In genomic region chr20:50680106-50680960, GRCh38 we compare ENCODE assay signal across 14 cellular contexts. TPM values are rescaled to one million over a fixed set of nuclear protein-coding genes. Genes with fewer than 3 reads are reported as not detected.
DNase-seq lines count a peak whose midpoint lies in the region; ATAC-seq, FAIRE-seq and TF ChIP-seq lines count a peak whose summit lies in the region.
"Had no signal": no experiment of that assay in that cellular context is flagged by ENCODE, and none has a peak within 500 bp of the region (broad histone marks: within the 10 kb centered on the region; RNA-seq: fewer than 3 reads in every experiment).

No MANE protein-coding gene starts in this region.

- H2AFZ ChIP-seq in HCT116 (ENCODE audit: low read depth, low read length, poor library complexity, severe bottlenecking): no peak overlapping the region

- no peak overlapping the region for H3K9ac ChIP-seq in HCT116 (ENCODE audit: low read length)
- H3K9ac ChIP-seq in kidney (ENCODE audit: low read length in 2 of 2): peak overlapping the region in 1 of 2 donors; percentile 63

- CTCF ChIA-PET in HCT116 (lab: Charles Lee): no interaction called here

- RAD21 ChIA-PET in HCT116 (lab: Charles Lee; ENCODE audit: low non-redundant PET in 1 of 2, low total read pairs in 2 of 2, uncharacterized antibody in 2 of 2, unreplicated experiment in 2 of 2): no interaction called here

- no peak for TF ChIP-seq CTCF in HCT116 (IDR thresholded peaks at IDR 0.05 in 2 of 3, conservative IDR thresholded peaks at IDR 0.05 in 1 of 3; ENCODE audit: borderline replicate concordance in 1 of 3, insufficient read depth in 1 of 3, low read depth in 2 of 3, low read length in 2 of 3)
- no peak for TF ChIP-seq CTCF in astrocyte of the cerebellum (IDR thresholded peaks at IDR 0.05; ENCODE audit: low read depth, low read length, missing control alignments)
- TF ChIP-seq CTCF in kidney (IDR thresholded peaks at IDR 0.05; ENCODE audit: borderline replicate concordance, extremely low read depth, insufficient read depth): no peak
- no peak for TF ChIP-seq CTCF in gastrocnemius medialis (IDR thresholded peaks at IDR 0.05 in 4 of 5, conservative IDR thresholded peaks at IDR 0.05 in 1 of 5)
- no peak for TF ChIP-seq CTCF in endothelial cell (IDR thresholded peaks at IDR 0.05; ENCODE audit: unreplicated experiment)

- no peak overlapping the region for H3K4me2 ChIP-seq in HCT116 (ENCODE audit: low read length)

- H3K4me1 ChIP-seq in HCT116 (ENCODE audit: control insufficient read depth in 1 of 2, insufficient read depth in 2 of 2, low read length in 2 of 2) (peaks cover 12 to 15% of the 10 kb centered on the region in 2 experiments; a peak in 3 of 4 replicates), kidney (ENCODE audit: control insufficient read depth in 1 of 2, insufficient read depth in 1 of 2, low read depth in 1 of 2, low read length in 2 of 2) (peaks cover 35 to 42% of the 10 kb centered on the region in 2 donors), gastrocnemius medialis (peaks cover 10 to 11% of the 10 kb centered on the region in 2 donors)

- TF ChIP-seq POLR2A in HCT116 (IDR thresholded peaks at IDR 0.05; ENCODE audit: borderline replicate concordance, extremely low read depth, insufficient read depth, insufficient read length): no peak
- no peak for TF ChIP-seq POLR2A in gastrocnemius medialis (IDR thresholded peaks at IDR 0.05)

- no peak for TF ChIP-seq RAD21 in HCT116 (IDR thresholded peaks at IDR 0.05; ENCODE audit: low read depth)

- peaks cover 4% of the 10 kb centered on the region for H3K36me3 Mint-ChIP-seq in endothelial cell (ENCODE audit: low read depth, unreplicated experiment)
- H3K36me3 Mint-ChIP-seq: activated naive CD4-positive, alpha-beta T cell treated with anti-CD3 and anti-CD28 coated beads, Interleukin-2, amount 10 ng/mL, durations not matched to agents 7 days and 5 days had no signal

- in situ Hi-C loops in astrocyte of the cerebellum (cut with HindIII; ENCODE audit: low sequenced_read_pairs): no loop called here
- in situ Hi-C loops in gastrocnemius medialis (cut with MboI; ENCODE audit: low sequenced_read_pairs in 4 of 4): no loop called here

- no peaks in the 10 kb centered on the region for H4K20me1 ChIP-seq in HCT116 (ENCODE audit: insufficient read depth)

- H3K4me1 Mint-ChIP-seq in endothelial cell (ENCODE audit: unreplicated experiment): peaks cover 7% of the 10 kb centered on the region
- H3K4me1 Mint-ChIP-seq: activated CD4-positive, alpha-beta T cell treated with anti-CD3 and anti-CD28 coated beads, Interleukin-2, amount 10 ng/mL, durations not matched to agents 24 days and 14 days; activated naive CD4-positive, alpha-beta T cell treated with anti-CD3 and anti-CD28 coated beads, Interleukin-2, amount 10 ng/mL, durations not matched to agents 7 days and 5 days had no signal

- H3K27ac ChIP-seq in HCT116 (ENCODE audit: low read depth, low read length) (no peak overlapping the region), kidney (ENCODE audit: low read depth in 2 of 2, low read length in 2 of 2) (peak overlapping the region; percentile 80 to 90), gastrocnemius medialis (peak overlapping the region; percentile 32 to 49 (median 38))
- H3K27ac ChIP-seq: suprapubic skin had no signal

- no peaks in the 10 kb centered on the region for H3K27me3 ChIP-seq in HCT116 (ENCODE audit: insufficient read depth, low read length)
- no peaks in the 10 kb centered on the region for H3K27me3 ChIP-seq in gastrocnemius medialis
- H3K27me3 ChIP-seq: suprapubic skin had no signal

- no peak overlapping the region for H3K4me3 Mint-ChIP-seq in endothelial cell (ENCODE audit: unreplicated experiment)
- H3K4me3 Mint-ChIP-seq: activated CD4-positive, alpha-beta T cell treated with anti-CD3 and anti-CD28 coated beads, Interleukin-2, amount 10 ng/mL, durations not matched to agents 24 days and 14 days; activated naive CD4-positive, alpha-beta T cell treated with anti-CD3 and anti-CD28 coated beads, Interleukin-2, amount 10 ng/mL, durations not matched to agents 7 days and 5 days; effector memory CD8-positive, alpha-beta T cell had no signal

- H3K9me3 ChIP-seq in HCT116 (ENCODE audit: control insufficient read depth in 1 of 2, insufficient read depth in 1 of 2, low read depth in 1 of 2, low read length in 2 of 2): no peaks in the 10 kb centered on the region
- no peaks in the 10 kb centered on the region for H3K9me3 ChIP-seq in kidney (ENCODE audit: control insufficient read depth in 1 of 2, low read length in 2 of 2)
- no peaks in the 10 kb centered on the region for H3K9me3 ChIP-seq in gastrocnemius medialis
- H3K9me3 ChIP-seq: suprapubic skin had no signal

- intact Hi-C loops in HCT116 (cut with micrococcal nuclease) (no loop called here), kidney (cut with DNase I) (no loop called here), gastrocnemius medialis (cut with DNase I; ENCODE audit: low total_unique reads) (no loop called here)

- no peaks in the 10 kb centered on the region for H3K79me2 ChIP-seq in HCT116 (ENCODE audit: insufficient read depth, low read length)

- no peaks in the 10 kb centered on the region for H3K9me2 ChIP-seq in HCT116 (ENCODE audit: insufficient read depth)

- H3K9me3 Mint-ChIP-seq in endothelial cell (ENCODE audit: unreplicated experiment): no peaks in the 10 kb centered on the region
- H3K9me3 Mint-ChIP-seq: activated CD4-positive, alpha-beta T cell treated with anti-CD3 and anti-CD28 coated beads, Interleukin-2, amount 10 ng/mL, durations not matched to agents 24 days and 14 days; activated naive CD4-positive, alpha-beta T cell treated with anti-CD3 and anti-CD28 coated beads, Interleukin-2, amount 10 ng/mL, durations not matched to agents 7 days and 5 days; effector memory CD8-positive, alpha-beta T cell had no signal

- DNase-seq in HCT116 (ENCODE audit: low read depth, low spot score): no peak
- DNase-seq in astrocyte of the cerebellum (ENCODE audit: low read depth): peak; percentile 93
- peak; percentile 93 for DNase-seq in kidney
- peak; percentile 59 to 72 for DNase-seq in gastrocnemius medialis
- DNase-seq in activated CD4-positive, alpha-beta T cell treated with anti-CD3 and anti-CD28 coated beads, Interleukin-2, amount 50 U/mL, for 48 hours: no peak
- no peak for DNase-seq in C1 segment of cervical spinal cord (lab: John Stamatoyannopoulos, UW)
- no peak for DNase-seq in endothelial cell (ENCODE audit: low spot score)
- DNase-seq: activated CD4-positive, alpha-beta T cell treated with anti-CD3 and anti-CD28 coated beads, Interleukin-2, amount 10 ng/mL, durations not matched to agents 24 days and 14 days; activated naive CD4-positive, alpha-beta T cell treated with anti-CD3 and anti-CD28 coated beads, Interleukin-2, amount 10 ng/mL, durations not matched to agents 7 days and 5 days; effector memory CD8-positive, alpha-beta T cell; NCI-H1048 had no signal

- ATAC-seq in HCT116: no peak
- peak; percentile 94 to 95 for ATAC-seq in gastrocnemius medialis
- ATAC-seq in GM21786 (IDR thresholded peaks at IDR 0.05; ENCODE audit: unreplicated experiment): no peak
- ATAC-seq: effector memory CD8-positive, alpha-beta T cell; SK-N-SH treated with all-trans-retinoic acid at 6 μM for 48 hours had no signal

- no peak overlapping the region for H3K27ac Mint-ChIP-seq in endothelial cell (ENCODE audit: unreplicated experiment)
- H3K27ac Mint-ChIP-seq: activated CD4-positive, alpha-beta T cell treated with anti-CD3 and anti-CD28 coated beads, Interleukin-2, amount 10 ng/mL, durations not matched to agents 24 days and 14 days; activated naive CD4-positive, alpha-beta T cell treated with anti-CD3 and anti-CD28 coated beads, Interleukin-2, amount 10 ng/mL, durations not matched to agents 7 days and 5 days; effector memory CD8-positive, alpha-beta T cell had no signal

- H3K36me3 ChIP-seq in HCT116 (ENCODE audit: control insufficient read depth in 1 of 2, insufficient read depth in 2 of 2, low read length in 2 of 2) (no peaks in the 10 kb centered on the region), kidney (ENCODE audit: control insufficient read depth in 1 of 2, insufficient read depth in 2 of 2, low read length in 2 of 2) (no peaks in the 10 kb centered on the region), gastrocnemius medialis (no peaks in the 10 kb centered on the region)
- H3K36me3 ChIP-seq: suprapubic skin had no signal

- no TSS peak for BruUV-seq in HCT116 (replicated peaks; lab: Mats Ljungman, UMichigan)

- no peak overlapping the region for H3K4me3 ChIP-seq in HCT116 (replicated peaks in 1 of 2; ENCODE audit: low read depth in 1 of 2, low read length in 2 of 2)
- H3K4me3 ChIP-seq in astrocyte of the cerebellum (ENCODE audit: low read depth, low read length): no peak overlapping the region
- peak overlapping the region in 1 of 2 donors; percentile 28 for H3K4me3 ChIP-seq in kidney (ENCODE audit: low read length in 2 of 2)
- H3K4me3 ChIP-seq in gastrocnemius medialis: no peak overlapping the region
- H3K4me3 ChIP-seq: suprapubic skin had no signal

- no peak for FAIRE-seq in kidney (lab: Jason Lieb, UNC)

- H3K27me3 Mint-ChIP-seq in endothelial cell (ENCODE audit: unreplicated experiment): no peaks in the 10 kb centered on the region

- POLR2A ChIA-PET in HCT116 (lab: Charles Lee): no interaction called here

TF ChIP-seq in HCT116, 20 proteins besides CTCF, POLR2A, EP300 and RAD21:
- no peak for TF ChIP-seq YY1 (IDR thresholded peaks at IDR 0.05; ENCODE audit: extremely low read depth, insufficient replicate concordance, low read depth, low read length)
- TF ChIP-seq CEBPB (IDR thresholded peaks at IDR 0.05; ENCODE audit: low read depth): peak; percentile 68

RNA-seq across cellular contexts. Expression of gene RIPOR3, which starts 11.0 kb away (rescaled TPM):
- total RNA-seq in HCT116 (2021; ENCODE audit: unreplicated experiment) (0.22 TPM), kidney (14.6 TPM), gastrocnemius medialis (10 to 100 TPM in 1 of 4 donors, 1 to 10 TPM in 3; 5.3 to 12.5 (median 8.2) TPM), endothelial cell (ENCODE audit: unreplicated experiment) (11.2 TPM)
- polyA plus RNA-seq in HCT116 (2012): 0.14 and 0.20 TPM in 2 replicates
- 10.5 TPM for polyA plus RNA-seq in kidney (ENCODE audit: insufficient read depth, low read depth, low replicate concordance)
- total RNA-seq: activated CD4-positive, alpha-beta T cell treated with anti-CD3 and anti-CD28 coated beads, Interleukin-2, amount 10 ng/mL, durations not matched to agents 24 days and 14 days had no signal

RNA-seq across cellular contexts. Expression of gene PARD6B, which starts 51.0 kb away (rescaled TPM):
- total RNA-seq in HCT116 (2021; ENCODE audit: unreplicated experiment): 41.3 TPM
- 3.1 and 5.0 TPM in 2 replicates for polyA plus RNA-seq in HCT116 (2012)
- 72.0 TPM for total RNA-seq in kidney
- polyA plus RNA-seq in kidney (ENCODE audit: insufficient read depth, low read depth, low replicate concordance): 9.2 TPM
- total RNA-seq in gastrocnemius medialis: 10 to 100 TPM in 1 of 4 donors, 1 to 10 TPM in 2, under 1 TPM in 1; 0.72 to 15.3 (median 2.3) TPM
- total RNA-seq in endothelial cell (ENCODE audit: unreplicated experiment): 7.1 TPM

Comparison
In these comparisons a context has a peak if more than half of its experiments do, and no peak if none do; other contexts are left out.
1. ATAC-seq: peak in gastrocnemius medialis (2 of 2); none in HCT116 (single experiment) and GM21786 (single experiment).
2. DNase-seq: peak in astrocyte of the cerebellum (single experiment), kidney (single experiment) and gastrocnemius medialis (2 of 2); none in HCT116 (single experiment), activated CD4-positive, alpha-beta T cell treated with anti-CD3 and anti-CD28 coated beads, Interleukin-2, amount 50 U/mL, for 48 hours (0 of 2), C1 segment of cervical spinal cord (0 of 14) and endothelial cell (single experiment).